Comparison of ENCODE assay signal across 8 cellular contexts in the genomic region with DNA sequence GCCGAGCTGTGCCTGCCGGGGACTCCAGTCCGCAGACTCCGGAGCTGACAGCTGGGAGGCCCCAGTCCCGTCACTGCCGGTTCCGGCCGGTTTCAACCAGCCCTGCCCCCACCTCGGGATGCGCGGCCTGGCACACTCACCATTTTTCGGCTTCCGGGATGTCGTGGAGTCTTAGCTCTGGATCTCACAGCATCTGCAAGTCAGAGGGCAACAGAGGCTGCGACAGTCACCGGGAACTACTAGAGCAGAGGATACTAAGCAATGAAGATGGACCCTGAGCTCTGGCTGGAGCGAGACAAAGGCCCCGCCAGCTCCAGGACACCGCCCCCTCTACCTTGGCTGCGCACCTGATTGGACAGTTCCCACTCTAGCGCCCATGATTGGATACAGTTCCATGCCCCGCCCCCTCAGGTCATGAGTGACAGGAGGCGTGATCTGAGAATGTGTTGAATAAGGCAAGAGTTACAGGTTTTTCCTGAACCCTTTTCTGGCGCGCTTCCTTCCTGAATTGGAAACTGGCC. TPM values are rescaled to one million over a fixed set of nuclear protein-coding genes. Genes with fewer than 3 reads are reported as not detected.
DNase-seq lines count a peak whose midpoint lies in the region; ATAC-seq and TF ChIP-seq lines count a peak whose summit lies in the region.

TSS of gene ZNF682 (minus strand) at position 303 of the 521 bp plus-strand sequence. CDS start at position 143, 160 bp downstream.

- peaks cover 6% of the 10 kb centered on the region for H3K4me1 Mint-ChIP-seq in activated T-helper 2 cell treated with anti-CD3 and anti-CD28 coated beads, Interferon-gamma antibody, Interleukin-2, Interleukin-4, amounts not matched to agents 10 μg/mL and 5 μg/mL and 100 μg/mL, durations not matched to agents 14 hours and 24 hours and 36 hours (ENCODE audit: low read depth)
- peaks cover 7 to 26% (median 20%) of the 10 kb centered on the region in 4 donors for H3K4me1 Mint-ChIP-seq in naive thymus-derived CD8-positive, alpha-beta T cell
- peaks cover 7% of the 10 kb centered on the region for H3K4me1 Mint-ChIP-seq in stimulated activated memory B cell treated with anti-CD40 and anti-IgM and Interleukin-4, amounts not matched to agents 10 μg/mL and 1 μg/mL and 100 μg/mL, for 72 hours

- peak within 1 kb of the TSS; percentile 79 for H3K27ac ChIP-seq in C4-2B

- peak; percentile 99 for ATAC-seq in GM19397 (IDR thresholded peaks at IDR 0.05; ENCODE audit: unreplicated experiment)
- ATAC-seq in HG03571 (IDR thresholded peaks at IDR 0.05; ENCODE audit: unreplicated experiment), result peak; percentile 96
- ATAC-seq in naive thymus-derived CD8-positive, alpha-beta T cell, result peak; percentile 98
- peak; percentile 100 for ATAC-seq in stimulated activated memory B cell treated with anti-CD40 and anti-IgM and Interleukin-4, amounts not matched to agents 10 μg/mL and 1 μg/mL and 100 μg/mL, for 72 hours

- intact Hi-C loops in activated T-helper 2 cell treated with anti-CD3 and anti-CD28 coated beads, Interferon-gamma antibody, Interleukin-2, Interleukin-4, amounts not matched to agents 10 μg/mL and 5 μg/mL and 100 μg/mL, durations not matched to agents 14 hours and 24 hours and 36 hours (cut with micrococcal nuclease), result no loop called here

- TF ChIP-seq CTCF in C4-2B (conservative IDR thresholded peaks at IDR 0.05) (no peak), fibroblast of pulmonary artery (IDR thresholded peaks at IDR 0.05; ENCODE audit: low read length, missing control alignments) (no peak)

- H3K4me3 Mint-ChIP-seq in activated T-helper 2 cell treated with anti-CD3 and anti-CD28 coated beads, Interferon-gamma antibody, Interleukin-2, Interleukin-4, amounts not matched to agents 10 μg/mL and 5 μg/mL and 100 μg/mL, durations not matched to agents 14 hours and 24 hours and 36 hours (ENCODE audit: low read depth), result peak within 1 kb of the TSS; percentile 90
- peak within 1 kb of the TSS; percentile 90 to 99 (median 96) for H3K4me3 Mint-ChIP-seq in naive thymus-derived CD8-positive, alpha-beta T cell
- H3K4me3 Mint-ChIP-seq in stimulated activated memory B cell treated with anti-CD40 and anti-IgM and Interleukin-4, amounts not matched to agents 10 μg/mL and 1 μg/mL and 100 μg/mL, for 72 hours, result peak within 1 kb of the TSS; percentile 99

- peak within 1 kb of the TSS; percentile 90 for H3K4me3 ChIP-seq in fibroblast of pulmonary artery (replicated peaks; ENCODE audit: low read depth, low read length)

- peaks cover 9% of the 10 kb centered on the region for H3K36me3 Mint-ChIP-seq in activated T-helper 2 cell treated with anti-CD3 and anti-CD28 coated beads, Interferon-gamma antibody, Interleukin-2, Interleukin-4, amounts not matched to agents 10 μg/mL and 5 μg/mL and 100 μg/mL, durations not matched to agents 14 hours and 24 hours and 36 hours (ENCODE audit: low read depth)
- H3K36me3 Mint-ChIP-seq in naive thymus-derived CD8-positive, alpha-beta T cell, result peaks cover 0 to 4% (median 0%) of the 10 kb centered on the region in 3 donors
- H3K36me3 Mint-ChIP-seq in stimulated activated memory B cell treated with anti-CD40 and anti-IgM and Interleukin-4, amounts not matched to agents 10 μg/mL and 1 μg/mL and 100 μg/mL, for 72 hours, result peaks cover 1% of the 10 kb centered on the region

- no peaks in the 10 kb centered on the region for H3K27me3 Mint-ChIP-seq in activated T-helper 2 cell treated with anti-CD3 and anti-CD28 coated beads, Interferon-gamma antibody, Interleukin-2, Interleukin-4, amounts not matched to agents 10 μg/mL and 5 μg/mL and 100 μg/mL, durations not matched to agents 14 hours and 24 hours and 36 hours (ENCODE audit: low read depth)
- peaks cover 0 to 4% (median 1%) of the 10 kb centered on the region in 5 donors for H3K27me3 Mint-ChIP-seq in naive thymus-derived CD8-positive, alpha-beta T cell
- no peaks in the 10 kb centered on the region for H3K27me3 Mint-ChIP-seq in stimulated activated memory B cell treated with anti-CD40 and anti-IgM and Interleukin-4, amounts not matched to agents 10 μg/mL and 1 μg/mL and 100 μg/mL, for 72 hours

- peaks cover 17% of the 10 kb centered on the region for H3K9me3 Mint-ChIP-seq in activated T-helper 2 cell treated with anti-CD3 and anti-CD28 coated beads, Interferon-gamma antibody, Interleukin-2, Interleukin-4, amounts not matched to agents 10 μg/mL and 5 μg/mL and 100 μg/mL, durations not matched to agents 14 hours and 24 hours and 36 hours
- H3K9me3 Mint-ChIP-seq in naive thymus-derived CD8-positive, alpha-beta T cell, result no peaks in the 10 kb centered on the region
- no peaks in the 10 kb centered on the region for H3K9me3 Mint-ChIP-seq in stimulated activated memory B cell treated with anti-CD40 and anti-IgM and Interleukin-4, amounts not matched to agents 10 μg/mL and 1 μg/mL and 100 μg/mL, for 72 hours

- DNase-seq in activated T-helper 2 cell treated with anti-CD3 and anti-CD28 coated beads, Interferon-gamma antibody, Interleukin-2, Interleukin-4, amounts not matched to agents 10 μg/mL and 5 μg/mL and 100 μg/mL, durations not matched to agents 14 hours and 24 hours and 36 hours (ENCODE audit: low spot score), result peak; percentile 81
- DNase-seq in fibroblast of pulmonary artery (ENCODE audit: low read depth), result peak; percentile 96
- peak; percentile 86 to 98 (median 94) for DNase-seq in naive thymus-derived CD8-positive, alpha-beta T cell

- peak within 1 kb of the TSS; percentile 89 for H3K27ac Mint-ChIP-seq in activated T-helper 2 cell treated with anti-CD3 and anti-CD28 coated beads, Interferon-gamma antibody, Interleukin-2, Interleukin-4, amounts not matched to agents 10 μg/mL and 5 μg/mL and 100 μg/mL, durations not matched to agents 14 hours and 24 hours and 36 hours
- H3K27ac Mint-ChIP-seq in naive thymus-derived CD8-positive, alpha-beta T cell, result peak within 1 kb of the TSS; percentile 87 to 99 (median 96)
- H3K27ac Mint-ChIP-seq in stimulated activated memory B cell treated with anti-CD40 and anti-IgM and Interleukin-4, amounts not matched to agents 10 μg/mL and 1 μg/mL and 100 μg/mL, for 72 hours, result peak within 1 kb of the TSS; percentile 97

- POLR2A ChIA-PET in naive thymus-derived CD8-positive, alpha-beta T cell (lab: Charles Lee), result interaction anchor here (0.6 to 3.3 kb wide), 12 partner anchors 13 to 526 kb away, joined by 3 to 37 read pairs (median 6); partner anchors contain the start of genes ATP13A1, ZNF101, ZNF253 and ZNF486

TF ChIP-seq in PFSK-1, 5 proteins besides CTCF, POLR2A, EP300 and RAD21:
- TF ChIP-seq POLR2AphosphoS5 (IDR thresholded peaks at IDR 0.05; ENCODE audit: low read depth, low read length), result peak; percentile 87
- peak; percentile 61 for TF ChIP-seq FOXP2 (optimal IDR thresholded peaks at IDR 0.05; ENCODE audit: borderline replicate concordance, extremely low read depth, extremely low read length, insufficient read depth)
- no peak for TF ChIP-seq REST (IDR thresholded peaks at IDR 0.05; ENCODE audit: insufficient read depth in 1 of 2, low read depth in 2 of 2, low read length in 2 of 2)
- peak; percentile 67; the same call in 1 of the 2 replicates for TF ChIP-seq TAF1 (IDR thresholded peaks at IDR 0.05; ENCODE audit: borderline replicate concordance, insufficient read depth, low read length)
TF ChIP-seq in PFSK-1: peak in this region for 3.

RNA-seq across cellular contexts. Expression of gene ZNF682, which starts in this region (rescaled TPM):
- polyA plus RNA-seq in PFSK-1 (2012; ENCODE audit: insufficient read length, low read depth), result 0.53 TPM
- total RNA-seq in activated T-helper 2 cell treated with anti-CD3 and anti-CD28 coated beads, Interferon-gamma antibody, Interleukin-2, Interleukin-4, amounts not matched to agents 10 μg/mL and 5 μg/mL and 100 μg/mL, durations not matched to agents 14 hours and 24 hours and 36 hours, result 4.8 TPM in 2 replicates
- 10 to 100 TPM; 11.7 to 11.8 TPM for total RNA-seq in naive thymus-derived CD8-positive, alpha-beta T cell
- polyA plus RNA-seq in naive thymus-derived CD8-positive, alpha-beta T cell, result 1 to 10 TPM; 2.8 to 5.9 (median 3.4) TPM

Comparison
In these comparisons a context has a peak if more than half of its experiments do, and no peak if none do; other contexts are left out.
1. Peak in every context shown above with its lines: DNase-seq, ATAC-seq, H3K4me3 ChIP-seq and H3K27ac ChIP-seq.